8 cellular contexts compared by ENCODE assay signal in genomic region chr17:5111402-5112204, GRCh38. TPM values are rescaled to one million over a fixed set of nuclear protein-coding genes. Genes with fewer than 3 reads are reported as not detected.
DNase-seq lines count a peak whose midpoint lies in the region; ATAC-seq and TF ChIP-seq lines count a peak whose summit lies in the region.

TSS of gene ZNF232 (minus strand) at chr17:5111878. CDS start at chr17:5111822, 56 bp downstream.

- H3K4me3 Mint-ChIP-seq in activated T-helper 2 cell treated with anti-CD3 and anti-CD28 coated beads, Interferon-gamma antibody, Interleukin-2, Interleukin-4, amounts not matched to agents 10 μg/mL and 5 μg/mL and 100 μg/mL, durations not matched to agents 14 hours and 24 hours and 36 hours (ENCODE audit: low read depth): peak within 1 kb of the TSS; percentile 91
- H3K4me3 Mint-ChIP-seq in natural killer cell: peak within 1 kb of the TSS; percentile 86

- peak within 1 kb of the TSS; percentile 93 for H3K4me3 ChIP-seq in LNCaP clone FGC (ENCODE audit: low read depth, low read length)

- peak; percentile 86 for ATAC-seq in GM21825 (IDR thresholded peaks at IDR 0.05; ENCODE audit: unreplicated experiment)
- ATAC-seq in natural killer cell: peak; percentile 93 to 94 (median 93)

- TF ChIP-seq CTCF in LNCaP clone FGC (IDR thresholded peaks at IDR 0.05; ENCODE audit: control insufficient read depth, extremely low read depth, insufficient read depth): no peak
- no peak for TF ChIP-seq CTCF in natural killer cell (IDR thresholded peaks at IDR 0.05)

- H3K27me3 Mint-ChIP-seq in activated T-helper 2 cell treated with anti-CD3 and anti-CD28 coated beads, Interferon-gamma antibody, Interleukin-2, Interleukin-4, amounts not matched to agents 10 μg/mL and 5 μg/mL and 100 μg/mL, durations not matched to agents 14 hours and 24 hours and 36 hours (ENCODE audit: low read depth): peaks cover 13% of the 10 kb centered on the region
- H3K27me3 Mint-ChIP-seq in natural killer cell (ENCODE audit: low read depth in 2 of 2): peaks cover 4 to 18% of the 10 kb centered on the region in 2 donors

- peaks cover 17% of the 10 kb centered on the region for H3K4me1 Mint-ChIP-seq in activated T-helper 2 cell treated with anti-CD3 and anti-CD28 coated beads, Interferon-gamma antibody, Interleukin-2, Interleukin-4, amounts not matched to agents 10 μg/mL and 5 μg/mL and 100 μg/mL, durations not matched to agents 14 hours and 24 hours and 36 hours (ENCODE audit: low read depth)
- H3K4me1 Mint-ChIP-seq in natural killer cell: peaks cover 19% of the 10 kb centered on the region in 2 donors

- peak; percentile 93 for DNase-seq in DMS53 treated with DMSO at 0.1 percent for 48 hours (lab: John Stamatoyannopoulos, UW; ENCODE audit: unreplicated experiment)
- DNase-seq in LNCaP clone FGC (ENCODE audit: low read depth): peak; percentile 91
- peak; percentile 93 for DNase-seq in RPMI8226
- DNase-seq in activated T-helper 2 cell treated with anti-CD3 and anti-CD28 coated beads, Interferon-gamma antibody, Interleukin-2, Interleukin-4, amounts not matched to agents 10 μg/mL and 5 μg/mL and 100 μg/mL, durations not matched to agents 14 hours and 24 hours and 36 hours (ENCODE audit: low spot score): peak; percentile 90
- peak; percentile 86 for DNase-seq in fibroblast of peridontal ligament (ENCODE audit: extremely low read depth)
- DNase-seq in natural killer cell: peak; percentile 82
- DNase-seq in stimulated activated naive CD4-positive, alpha-beta T cell (lab: John Stamatoyannopoulos, UW): peak; percentile 78 to 88 (median 86)

- H3K9me3 Mint-ChIP-seq in activated T-helper 2 cell treated with anti-CD3 and anti-CD28 coated beads, Interferon-gamma antibody, Interleukin-2, Interleukin-4, amounts not matched to agents 10 μg/mL and 5 μg/mL and 100 μg/mL, durations not matched to agents 14 hours and 24 hours and 36 hours: peaks cover 43% of the 10 kb centered on the region
- H3K9me3 Mint-ChIP-seq in natural killer cell: no peaks in the 10 kb centered on the region

- H3K27ac Mint-ChIP-seq in activated T-helper 2 cell treated with anti-CD3 and anti-CD28 coated beads, Interferon-gamma antibody, Interleukin-2, Interleukin-4, amounts not matched to agents 10 μg/mL and 5 μg/mL and 100 μg/mL, durations not matched to agents 14 hours and 24 hours and 36 hours: peak within 1 kb of the TSS; percentile 67
- peak within 1 kb of the TSS; percentile 73 to 84 for H3K27ac Mint-ChIP-seq in natural killer cell

- peaks cover 76% of the 10 kb centered on the region for H3K36me3 Mint-ChIP-seq in activated T-helper 2 cell treated with anti-CD3 and anti-CD28 coated beads, Interferon-gamma antibody, Interleukin-2, Interleukin-4, amounts not matched to agents 10 μg/mL and 5 μg/mL and 100 μg/mL, durations not matched to agents 14 hours and 24 hours and 36 hours (ENCODE audit: low read depth)
- H3K36me3 Mint-ChIP-seq in natural killer cell: no peaks in the 10 kb centered on the region

- intact Hi-C loops in activated T-helper 2 cell treated with anti-CD3 and anti-CD28 coated beads, Interferon-gamma antibody, Interleukin-2, Interleukin-4, amounts not matched to agents 10 μg/mL and 5 μg/mL and 100 μg/mL, durations not matched to agents 14 hours and 24 hours and 36 hours (cut with micrococcal nuclease): loop anchor here (5.0 kb wide), 1 partner anchor 81 kb away; the partner anchor contains the start of gene ZNF594
- intact Hi-C loops in natural killer cell (cut with micrococcal nuclease): loop anchor here (1.0 to 10.0 kb wide), 2 partner anchors 14 to 323 kb away; partner anchors contain the start of gene C1QBP

RNA-seq across cellular contexts. Expression of gene ZNF232, which starts in this region (rescaled TPM):
- total RNA-seq in activated T-helper 2 cell treated with anti-CD3 and anti-CD28 coated beads, Interferon-gamma antibody, Interleukin-2, Interleukin-4, amounts not matched to agents 10 μg/mL and 5 μg/mL and 100 μg/mL, durations not matched to agents 14 hours and 24 hours and 36 hours: 12.4 and 16.5 TPM in 2 replicates
- 1 to 10 TPM; 2.8 to 6.5 (median 5.6) TPM for total RNA-seq in natural killer cell

Comparison
In these comparisons a context has a peak if more than half of its experiments do, and no peak if none do; other contexts are left out.
1. Peak in every context shown above with its lines: DNase-seq, ATAC-seq and H3K4me3 ChIP-seq.